ENCODE assay signal across 18 cellular contexts in genomic region chr16:47067203-47067602, GRCh38.
A peak's percentile ranks its signal among the peaks of the same experiment; 100 is the strongest.
DNase-seq lines count a peak whose midpoint lies in the region; ATAC-seq and TF ChIP-seq lines count a peak whose summit lies in the region.
"Had no signal": no experiment of that assay in that cellular context is flagged by ENCODE, and none has a peak within 500 bp of the region (broad histone marks: within the 10 kb centered on the region; RNA-seq: fewer than 3 reads in every experiment).

No MANE protein-coding gene starts in this region.

- ATAC-seq in right cardiac atrium (no peak), sciatic nerve (no peak), HG03378 (IDR thresholded peaks at IDR 0.05; ENCODE audit: unreplicated experiment) (no peak), omental fat pad (ENCODE audit: low FRiP score) (no peak)
- ATAC-seq: A549, GM23338 had no signal

- TF ChIP-seq CTCF in right atrium auricular region (IDR thresholded peaks at IDR 0.05): no peak
- TF ChIP-seq CTCF in omental fat pad (IDR thresholded peaks at IDR 0.05): no peak

- H3K27me3 ChIP-seq in right atrium auricular region (no peaks in the 10 kb centered on the region), right cardiac atrium (ENCODE audit: control insufficient read depth, insufficient read depth) (no peaks in the 10 kb centered on the region)

- H3K4me3 ChIP-seq in right atrium auricular region: no peak overlapping the region
- no peak overlapping the region for H3K4me3 ChIP-seq in right cardiac atrium (ENCODE audit: low read length)
- H3K4me3 ChIP-seq: A549, GM23338 had no signal

- H3K27ac ChIP-seq in right atrium auricular region (no peak overlapping the region), right cardiac atrium (ENCODE audit: low read length) (no peak overlapping the region)
- H3K27ac ChIP-seq: 22Rv1, A549, C4-2B, HL-60 had no signal

- H3K4me1 ChIP-seq in right atrium auricular region: no peaks in the 10 kb centered on the region
- H3K4me1 ChIP-seq in right cardiac atrium (ENCODE audit: control insufficient read depth, insufficient read depth, low read length): no peaks in the 10 kb centered on the region
- H3K4me1 ChIP-seq: A549 had no signal

- WGBS in right cardiac atrium: 91% methylated on average over 5 of the region's 5 CpGs

- DNase-seq in NCI-H146 (lab: John Stamatoyannopoulos, UW) (peak; percentile 7), NCI-H146 treated with DMSO at 0.1 percent for 48 hours (lab: John Stamatoyannopoulos, UW; ENCODE audit: unreplicated experiment) (no peak), right atrium auricular region (ENCODE audit: low spot score) (peak; percentile 21), right cardiac atrium (no peak), sciatic nerve (ENCODE audit: low spot score) (peak; percentile 27), omental fat pad (ENCODE audit: low spot score) (no peak)
- DNase-seq: AML-193; CD4-positive, alpha-beta T cell; DMS153; DMS79; GDM1; HCEC 1CT had no signal

- no peaks in the 10 kb centered on the region for H3K9me3 ChIP-seq in right atrium auricular region
- no peaks in the 10 kb centered on the region for H3K9me3 ChIP-seq in right cardiac atrium (ENCODE audit: control insufficient read depth, low read length)

- no peaks in the 10 kb centered on the region for H3K36me3 ChIP-seq in right atrium auricular region

- intact Hi-C loops in right cardiac atrium (cut with DNase I) (no loop called here), sciatic nerve (cut with DNase I) (no loop called here)

Comparison
In these comparisons a context has a peak if more than half of its experiments do, and no peak if none do; other contexts are left out.
1. DNase-seq: peak in NCI-H146 (single experiment), right atrium auricular region (single experiment) and sciatic nerve (single experiment); none in NCI-H146 treated with DMSO at 0.1 percent for 48 hours (single experiment), right cardiac atrium (0 of 3) and omental fat pad (single experiment).